Comparison of ENCODE assay signal across 17 cellular contexts in genomic region chr14:96889091-96889490, GRCh38.
A peak's percentile ranks its signal among the peaks of the same experiment; 100 is the strongest.
DNase-seq lines count a peak whose midpoint lies in the region; ATAC-seq lines count a peak whose summit lies in the region.
"Had no signal": no experiment of that assay in that cellular context is flagged by ENCODE, and none has a peak within 500 bp of the region (broad histone marks: within the 10 kb centered on the region; RNA-seq: fewer than 3 reads in every experiment).

No MANE protein-coding gene starts in this region.

- H3K4me3 ChIP-seq in HAP-1, result no peak overlapping the region
- H3K4me3 ChIP-seq: BLaER1 treated with 17β-estradiol and CSF1 and Interleukin-3, amounts not matched to agents 10 nM and 100 nM; MG63 had no signal

- DNase-seq in NCI-H2171 treated with DMSO at 0.1 percent for 48 hours (lab: John Stamatoyannopoulos, UW), result peak; percentile 27
- no peak for DNase-seq in NCI-H2171 (lab: John Stamatoyannopoulos, UW)
- DNase-seq in NCI-H82 (lab: John Stamatoyannopoulos, UW), result peak; percentile 79
- peak; percentile 42 for DNase-seq in cerebellar cortex (ENCODE audit: low spot score)
- DNase-seq in HAP-1 (ENCODE audit: low spot score in 2 of 2), result no peak
- DNase-seq in head of caudate nucleus, result no peak
- DNase-seq: 8988T; CD8-positive, alpha-beta memory T cell; DMS 273 treated with DMSO at 0.1 percent for 48 hours; EL; H7; Karpas-422; MG63; Right ventricle myocardium superior had no signal

- H3K36me3 ChIP-seq in HAP-1 (replicated peaks), result no peaks in the 10 kb centered on the region; the same call in 1 of the 2 replicates
- H3K36me3 ChIP-seq: MG63 had no signal

- no peak for ATAC-seq in GM21381 (IDR thresholded peaks at IDR 0.05; ENCODE audit: unreplicated experiment)
- ATAC-seq in HG03097 (IDR thresholded peaks at IDR 0.05; ENCODE audit: low FRiP score, unreplicated experiment), result no peak

- no peaks in the 10 kb centered on the region for H3K9me3 ChIP-seq in HAP-1
- H3K9me3 ChIP-seq: BLaER1 treated with 17β-estradiol and CSF1 and Interleukin-3, amounts not matched to agents 10 nM and 100 nM; MG63 had no signal

- in situ Hi-C loops in HAP-1 (cut with MboI; ENCODE audit: low sequenced_read_pairs), result no loop called here

- no peaks in the 10 kb centered on the region for H3K27me3 ChIP-seq in HAP-1 (ENCODE audit: low read depth)
- H3K27me3 ChIP-seq: BLaER1 treated with 17β-estradiol and CSF1 and Interleukin-3, amounts not matched to agents 10 nM and 100 nM; MG63 had no signal

- no peaks in the 10 kb centered on the region for H3K4me1 ChIP-seq in HAP-1

- intact Hi-C loops in head of caudate nucleus (cut with DNase I), result no loop called here

Comparison
In these comparisons a context has a peak if more than half of its experiments do, and no peak if none do; other contexts are left out.
1. DNase-seq: peak in NCI-H2171 treated with DMSO at 0.1 percent for 48 hours (single experiment), NCI-H82 (single experiment) and cerebellar cortex (single experiment); none in NCI-H2171 (single experiment), HAP-1 (0 of 2) and head of caudate nucleus (0 of 42).